18 cellular contexts compared by ENCODE assay signal in genomic region chr3:43865887-43866528, GRCh38.
A peak's percentile ranks its signal among the peaks of the same experiment; 100 is the strongest.
DNase-seq lines count a peak whose midpoint lies in the region; ATAC-seq and TF ChIP-seq lines count a peak whose summit lies in the region.
"Had no signal": no experiment of that assay in that cellular context is flagged by ENCODE, and none has a peak within 500 bp of the region (broad histone marks: within the 10 kb centered on the region; RNA-seq: fewer than 3 reads in every experiment).

No MANE protein-coding gene starts in this region.

- no peak overlapping the region for H3K4me3 ChIP-seq in breast epithelium
- no peak overlapping the region for H3K4me3 ChIP-seq in lung
- H3K4me3 ChIP-seq in vagina: no peak overlapping the region
- H3K4me3 ChIP-seq: GM12878, GM23338, SJCRH30 had no signal

- peaks cover 34% of the 10 kb centered on the region for H3K4me1 Mint-ChIP-seq in MCF 10A (ENCODE audit: insufficient read depth, unreplicated experiment)
- H3K4me1 Mint-ChIP-seq in chondrocyte (ENCODE audit: low read depth): peaks cover 61% of the 10 kb centered on the region

- intact Hi-C loops in MCF 10A (cut with micrococcal nuclease): no loop called here
- intact Hi-C loops in breast epithelium (cut with DNase I; ENCODE audit: low total_unique reads): no loop called here
- intact Hi-C loops in vagina (cut with DNase I): no loop called here

- H3K36me3 ChIP-seq in breast epithelium (no peaks in the 10 kb centered on the region), lung (ENCODE audit: control insufficient read depth in 2 of 2, insufficient read depth in 2 of 2, low read length in 2 of 2) (no peaks in the 10 kb centered on the region), vagina (no peaks in the 10 kb centered on the region)
- H3K36me3 ChIP-seq: SJCRH30 had no signal

- H3K27me3 Mint-ChIP-seq in MCF 10A (ENCODE audit: insufficient read depth, unreplicated experiment) (no peaks in the 10 kb centered on the region), chondrocyte (ENCODE audit: low read depth) (no peaks in the 10 kb centered on the region)

- TF ChIP-seq POLR2A in breast epithelium (IDR thresholded peaks at IDR 0.05) (no peak), vagina (IDR thresholded peaks at IDR 0.05) (no peak)

- H3K27ac Mint-ChIP-seq in MCF 10A (ENCODE audit: low read depth, unreplicated experiment) (peak overlapping the region; percentile 38), chondrocyte (ENCODE audit: unreplicated experiment) (peak overlapping the region; percentile 91)
- H3K27ac Mint-ChIP-seq: GM23338 had no signal

- H3K27ac ChIP-seq in breast epithelium (no peak overlapping the region), lung (ENCODE audit: low read depth in 1 of 2, low read length in 1 of 2) (no peak overlapping the region), vagina (no peak overlapping the region)
- H3K27ac ChIP-seq: C4-2B, SJCRH30 had no signal

- H3K36me3 Mint-ChIP-seq in MCF 10A (ENCODE audit: insufficient read depth, unreplicated experiment) (no peaks in the 10 kb centered on the region), chondrocyte (ENCODE audit: low read depth) (no peaks in the 10 kb centered on the region)

- H3K4me3 Mint-ChIP-seq in MCF 10A (ENCODE audit: unreplicated experiment) (no peak overlapping the region), chondrocyte (ENCODE audit: unreplicated experiment) (no peak overlapping the region)
- H3K4me3 Mint-ChIP-seq: GM23338 had no signal

- CTCF ChIA-PET in MCF 10A (lab: Yijun Ruan, JAX): interaction anchor here (1.0 kb wide), 1 partner anchor 11 kb away, joined by 6 read pairs; no protein-coding TSS in a partner anchor

- no peaks in the 10 kb centered on the region for H3K9me3 ChIP-seq in breast epithelium
- H3K9me3 ChIP-seq in lung (ENCODE audit: control insufficient read depth in 2 of 2, insufficient read depth in 1 of 2, low read length in 1 of 2): no peaks in the 10 kb centered on the region
- H3K9me3 ChIP-seq in vagina: no peaks in the 10 kb centered on the region
- H3K9me3 ChIP-seq: SJCRH30 had no signal

- 88 to 91% methylated on average over 9 of the region's 9 CpGs for WGBS in lung, 2 donors

- ATAC-seq in lung (ENCODE audit: insufficient read depth, low FRiP score) (no peak), GM19328 (IDR thresholded peaks at IDR 0.05; ENCODE audit: unreplicated experiment) (no peak), GM18858 (IDR thresholded peaks at IDR 0.05; ENCODE audit: unreplicated experiment) (no peak)
- ATAC-seq: GM12878, GM23338 had no signal

- no peak for TF ChIP-seq CTCF in MCF 10A (IDR thresholded peaks at IDR 0.05; ENCODE audit: unreplicated experiment)
- no peak for TF ChIP-seq CTCF in breast epithelium (IDR thresholded peaks at IDR 0.05)
- no peak for TF ChIP-seq CTCF in chondrocyte (IDR thresholded peaks at IDR 0.05)
- no peak for TF ChIP-seq CTCF in lung (IDR thresholded peaks at IDR 0.05; ENCODE audit: control extremely low read depth, extremely low read depth)
- TF ChIP-seq CTCF in vagina (IDR thresholded peaks at IDR 0.05): no peak

- no TSS peak for BruUV-seq in MCF 10A (replicated peaks; lab: Mats Ljungman, UMichigan)

- H3K4me1 ChIP-seq in breast epithelium (no peaks in the 10 kb centered on the region), lung (ENCODE audit: control insufficient read depth in 2 of 2, insufficient read depth in 2 of 2, low read length in 2 of 2) (no peaks in the 10 kb centered on the region), vagina (no peaks in the 10 kb centered on the region)
- H3K4me1 ChIP-seq: SJCRH30 had no signal

- H3K9me3 Mint-ChIP-seq in MCF 10A (ENCODE audit: unreplicated experiment) (no peaks in the 10 kb centered on the region), chondrocyte (ENCODE audit: low read depth) (no peaks in the 10 kb centered on the region)
- H3K9me3 Mint-ChIP-seq: GM23338 had no signal

- H3K27me3 ChIP-seq in breast epithelium: no peaks in the 10 kb centered on the region
- no peaks in the 10 kb centered on the region for H3K27me3 ChIP-seq in lung (ENCODE audit: control insufficient read depth, insufficient read depth)
- H3K27me3 ChIP-seq in vagina: no peaks in the 10 kb centered on the region
- H3K27me3 ChIP-seq: SJCRH30 had no signal

- POLR2A ChIA-PET in MCF 10A (lab: Yijun Ruan, JAX): interaction anchor here (1.0 kb wide), 1 partner anchor 14 kb away, joined by 3 read pairs; no protein-coding TSS in a partner anchor

- DNase-seq in MCF 10A (ENCODE audit: unreplicated experiment): no peak
- no peak for DNase-seq in breast epithelium (ENCODE audit: low spot score in 2 of 2)
- DNase-seq in chondrocyte (ENCODE audit: low spot score): peak; percentile 32
- peak; percentile 10 for DNase-seq in lung (ENCODE audit: low spot score)
- DNase-seq in vagina (ENCODE audit: extremely low spot score in 2 of 2): peak; percentile 75 to 81
- no peak for DNase-seq in EL
- DNase-seq: 8988T, COR-L47, DMS153, Kasumi-1, NCI-H2029, NCI-H510A treated with DMSO at 0.1 percent for 48 hours, SJCRH30 had no signal

Comparison
In these comparisons a context has a peak if more than half of its experiments do, and no peak if none do; other contexts are left out.
1. DNase-seq: peak in chondrocyte (single experiment), lung (single experiment) and vagina (2 of 2); none in MCF 10A (single experiment), breast epithelium (0 of 2) and EL (single experiment).